ENCODE assay signal across 27 cellular contexts in genomic region chr6:163738304-163738703, GRCh38.
"Had no signal": no experiment of that assay in that cellular context is flagged by ENCODE, and none has a peak within 500 bp of the region (broad histone marks: within the 10 kb centered on the region; RNA-seq: fewer than 3 reads in every experiment).

No MANE protein-coding gene starts in this region.

- H3K4me1 ChIP-seq: adrenal gland, neural progenitor cell had no signal

- H3K4me3 Mint-ChIP-seq: activated naive CD4-positive, alpha-beta T cell treated with anti-CD3 and anti-CD28 coated beads for 36 hours; activated naive CD8-positive, alpha-beta T cell treated with anti-CD3 and anti-CD28 coated beads for 36 hours; activated T-helper 1 cell treated with anti-CD3 and anti-CD28 coated beads, Interleukin-12 subunit alpha, Interleukin-12 subunit beta, Interleukin-2, Interleukin-4 antibody, amounts not matched to agents 30 ng/mL and 10 ng/mL and 1 ng/mL, durations not matched to agents 14 hours and 24 hours and 36 hours; naive thymus-derived CD8-positive, alpha-beta T cell; neural progenitor cell; stimulated activated effector memory CD8-positive, alpha-beta T cell treated with anti-CD3 and anti-CD28 coated beads, Interleukin-12 subunit alpha, Interleukin-12 subunit beta, amount 100 ng/mL, for 72 hours; stimulated activated naive CD8-positive, alpha-beta T cell treated with anti-CD3 and anti-CD28 coated beads, Interleukin-15, Interleukin-2, amounts not matched to agents 100 ng/mL and 50 ng/mL, for 24 hours; T-helper 17 cell had no signal

- H3K4me3 ChIP-seq: adrenal gland, neural progenitor cell, skin epidermis, thoracic aorta had no signal

- ATAC-seq: esophagus mucosa; left colon; naive thymus-derived CD8-positive, alpha-beta T cell; stimulated activated effector memory CD8-positive, alpha-beta T cell treated with anti-CD3 and anti-CD28 coated beads, Interleukin-12 subunit alpha, Interleukin-12 subunit beta, amount 100 ng/mL, for 72 hours; T-helper 17 cell had no signal

- H3K27ac ChIP-seq: adrenal gland, brain microvascular endothelial cell, neural progenitor cell, skin epidermis, thoracic aorta had no signal

- DNase-seq: activated CD4-positive, alpha-beta T cell treated with anti-CD3 and anti-CD28 coated beads for 1 hour; activated CD4-positive, alpha-beta T cell treated with anti-CD3 and anti-CD28 coated beads, Interleukin-2, amount 50 U/mL, for 1 hour; activated effector memory CD4-positive, alpha-beta T cell treated with anti-CD3 and anti-CD28 coated beads, Interleukin-2, amount 50 U/mL, for 16 hours; activated naive CD4-positive, alpha-beta T cell treated with anti-CD3 and anti-CD28 coated beads for 36 hours; activated naive CD8-positive, alpha-beta T cell treated with anti-CD3 and anti-CD28 coated beads for 36 hours; activated T-cell treated with anti-CD3 and anti-CD28 coated beads, Interleukin-2, amount 50 U/mL, for 1 hour; aorta; brain microvascular endothelial cell; foreskin fibroblast; head of caudate nucleus; hippocampal formation; left colon; mammary epithelial cell; midbrain; naive thymus-derived CD8-positive, alpha-beta T cell; stimulated activated CD4-positive, alpha-beta T cell treated with anti-CD3 and anti-CD28 coated beads, Interleukin-12 subunit alpha, Interleukin-12 subunit beta, amount 100 ng/mL, for 4 hours; stimulated activated CD4-positive, alpha-beta T cell treated with anti-CD3 and anti-CD28 coated beads, Interleukin-4, amount 100 ng/mL, for 24 hours; T-helper 17 cell; trophoblast cell had no signal

- H3K9ac ChIP-seq: neural progenitor cell had no signal

- H3K9me3 Mint-ChIP-seq: activated naive CD4-positive, alpha-beta T cell treated with anti-CD3 and anti-CD28 coated beads for 36 hours; activated naive CD8-positive, alpha-beta T cell treated with anti-CD3 and anti-CD28 coated beads for 36 hours; activated T-helper 1 cell treated with anti-CD3 and anti-CD28 coated beads, Interleukin-12 subunit alpha, Interleukin-12 subunit beta, Interleukin-2, Interleukin-4 antibody, amounts not matched to agents 30 ng/mL and 10 ng/mL and 1 ng/mL, durations not matched to agents 14 hours and 24 hours and 36 hours; naive thymus-derived CD8-positive, alpha-beta T cell; stimulated activated effector memory CD8-positive, alpha-beta T cell treated with anti-CD3 and anti-CD28 coated beads, Interleukin-12 subunit alpha, Interleukin-12 subunit beta, amount 100 ng/mL, for 72 hours; stimulated activated naive CD8-positive, alpha-beta T cell treated with anti-CD3 and anti-CD28 coated beads, Interleukin-15, Interleukin-2, amounts not matched to agents 100 ng/mL and 50 ng/mL, for 24 hours had no signal

- H3K27me3 ChIP-seq: adrenal gland, brain microvascular endothelial cell, neural progenitor cell had no signal

- H3K9me3 ChIP-seq: adrenal gland, thoracic aorta had no signal

- H2AFZ ChIP-seq: neural progenitor cell had no signal

- H3K36me3 Mint-ChIP-seq: activated naive CD8-positive, alpha-beta T cell treated with anti-CD3 and anti-CD28 coated beads for 36 hours; naive thymus-derived CD8-positive, alpha-beta T cell; neural progenitor cell; stimulated activated effector memory CD8-positive, alpha-beta T cell treated with anti-CD3 and anti-CD28 coated beads, Interleukin-12 subunit alpha, Interleukin-12 subunit beta, amount 100 ng/mL, for 72 hours had no signal

- H3K4me2 ChIP-seq: neural progenitor cell had no signal

- H3K4me1 Mint-ChIP-seq: stimulated activated effector memory CD8-positive, alpha-beta T cell treated with anti-CD3 and anti-CD28 coated beads, Interleukin-12 subunit alpha, Interleukin-12 subunit beta, amount 100 ng/mL, for 72 hours; T-helper 17 cell had no signal

- H3K27ac Mint-ChIP-seq: activated naive CD4-positive, alpha-beta T cell treated with anti-CD3 and anti-CD28 coated beads for 36 hours; activated naive CD8-positive, alpha-beta T cell treated with anti-CD3 and anti-CD28 coated beads for 36 hours; activated T-helper 1 cell treated with anti-CD3 and anti-CD28 coated beads, Interleukin-12 subunit alpha, Interleukin-12 subunit beta, Interleukin-2, Interleukin-4 antibody, amounts not matched to agents 30 ng/mL and 10 ng/mL and 1 ng/mL, durations not matched to agents 14 hours and 24 hours and 36 hours; naive thymus-derived CD8-positive, alpha-beta T cell; neural progenitor cell; stimulated activated effector memory CD8-positive, alpha-beta T cell treated with anti-CD3 and anti-CD28 coated beads, Interleukin-12 subunit alpha, Interleukin-12 subunit beta, amount 100 ng/mL, for 72 hours; stimulated activated naive CD8-positive, alpha-beta T cell treated with anti-CD3 and anti-CD28 coated beads, Interleukin-15, Interleukin-2, amounts not matched to agents 100 ng/mL and 50 ng/mL, for 24 hours; T-helper 17 cell had no signal

- H3K36me3 ChIP-seq: adrenal gland, brain microvascular endothelial cell, neural progenitor cell, thoracic aorta had no signal
